In genomic region chr10:12431453-12432101, GRCh38 we compare ENCODE assay signal across 15 cellular contexts.
"Had no signal": no experiment of that assay in that cellular context is flagged by ENCODE, and none has a peak within 500 bp of the region (broad histone marks: within the 10 kb centered on the region; RNA-seq: fewer than 3 reads in every experiment).

No MANE protein-coding gene starts in this region.

- H3K4me1 ChIP-seq: psoas muscle, upper lobe of right lung had no signal

- H3K27ac ChIP-seq: dorsolateral prefrontal cortex, psoas muscle, thoracic aorta, upper lobe of right lung had no signal

- H3K36me3 ChIP-seq: thoracic aorta, upper lobe of right lung had no signal

- ATAC-seq: activated CD8-positive, alpha-beta T cell treated with anti-CD3 and anti-CD28 coated beads for 36 hours; activated naive CD4-positive, alpha-beta T cell treated with anti-CD3 and anti-CD28 coated beads, Interleukin-2, amount 50 U/mL, for 72 hours; activated T-cell treated with anti-CD3 and anti-CD28 coated beads, Interleukin-2, amount 50 U/mL, for 4 hours; upper lobe of right lung had no signal

- H3K9me3 ChIP-seq: psoas muscle, thoracic aorta, upper lobe of right lung had no signal

- H3K4me3 ChIP-seq: dorsolateral prefrontal cortex, psoas muscle, thoracic aorta, upper lobe of right lung had no signal

- H3K27me3 ChIP-seq: dorsolateral prefrontal cortex, upper lobe of right lung had no signal

- DNase-seq: activated CD4-positive, alpha-beta T cell treated with anti-CD3 and anti-CD28 coated beads for 4 hours; activated CD8-positive, alpha-beta T cell treated with anti-CD3 and anti-CD28 coated beads for 36 hours; activated effector memory CD4-positive, alpha-beta T cell treated with anti-CD3 and anti-CD28 coated beads, Interleukin-2, amount 50 U/mL, for 16 hours; activated T-cell treated with anti-CD3 and anti-CD28 coated beads, Interleukin-2, amount 50 U/mL, for 4 hours; amniotic stem cell; dorsolateral prefrontal cortex; hippocampal formation; nephron progenitor cell; stimulated activated CD4-positive, alpha-beta T cell treated with anti-CD3 and anti-CD28 coated beads, Interleukin-12 subunit alpha, Interleukin-12 subunit beta, amount 100 ng/mL, for 4 hours; stimulated activated CD4-positive, alpha-beta T cell treated with anti-CD3 and anti-CD28 coated beads, Interleukin-2, amount 100 ng/mL, for 24 hours; T-helper 1 cell; upper lobe of right lung had no signal
